In the genomic region with DNA sequence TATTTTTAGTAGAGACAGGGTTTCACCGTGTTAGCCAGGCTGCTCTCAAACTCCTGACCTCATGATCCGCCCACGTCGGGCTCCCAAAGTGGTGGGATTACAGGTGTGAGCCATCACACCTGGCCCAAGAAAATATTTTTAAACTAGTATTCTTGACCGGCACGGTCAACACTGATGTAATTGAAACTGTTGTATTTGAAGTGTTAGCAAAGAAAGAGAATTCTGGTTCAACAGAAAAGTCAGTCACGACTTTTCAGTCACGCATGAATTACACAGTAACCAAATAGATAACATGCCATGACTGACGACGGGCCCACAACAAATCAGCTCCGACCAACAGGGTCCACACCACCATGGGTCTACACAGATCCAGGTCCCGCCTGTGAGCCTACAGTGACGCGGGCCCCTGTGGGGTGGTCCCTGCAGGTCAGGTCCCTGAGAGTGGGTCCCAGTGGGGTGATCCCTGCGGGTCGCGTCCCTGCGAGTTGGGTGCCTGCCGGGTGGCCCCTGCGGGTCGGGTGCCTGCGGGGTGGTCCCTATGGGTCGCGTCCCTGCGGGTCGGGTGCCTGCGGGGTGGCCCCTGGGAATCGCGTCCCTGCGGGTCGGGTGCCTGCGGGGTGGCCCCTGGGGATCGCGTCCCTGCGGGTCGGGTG, we compare ENCODE assay signal across 8 cellular contexts. TPM values are rescaled to one million over a fixed set of nuclear protein-coding genes. Genes with fewer than 3 reads are reported as not detected.
A peak's percentile ranks its signal among the peaks of the same experiment; 100 is the strongest.
DNase-seq lines count a peak whose midpoint lies in the region; ATAC-seq, FAIRE-seq and TF ChIP-seq lines count a peak whose summit lies in the region.

No MANE protein-coding gene starts in this region.

- H3K9ac ChIP-seq in endodermal cell (ENCODE audit: extremely low read depth, low read length, poor library complexity, severe bottlenecking), result peak overlapping the region; percentile 80

- H3K9me3 ChIP-seq in endodermal cell (ENCODE audit: control insufficient read depth, low read length), result no peaks in the 10 kb centered on the region
- H3K9me3 ChIP-seq in naive thymus-derived CD4-positive, alpha-beta T cell (ENCODE audit: control insufficient read depth in 2 of 3, low read length in 3 of 3), result no peaks in the 10 kb centered on the region

- POLR2A ChIA-PET in naive thymus-derived CD4-positive, alpha-beta T cell (lab: Charles Lee), result interaction anchor here (0.7 to 13.3 kb wide), 10 partner anchors 13 to 270 kb away, joined by 3 to 552 read pairs (median 4); a partner anchor contains a TSS

- H3K27ac Mint-ChIP-seq in endodermal cell, result peak overlapping the region; percentile 88
- H3K27ac Mint-ChIP-seq in naive thymus-derived CD4-positive, alpha-beta T cell, result peak overlapping the region; percentile 77 to 97 (median 94)

- peak; percentile 75 for FAIRE-seq in GM12891 (lab: Jason Lieb, UNC)

- WGBS in endodermal cell (ENCODE audit: insufficient coverage in 1 of 2, insufficient read length in 1 of 2), 2 experiments, result 27 to 74% methylated on average over 7 to 35 of the region's 36 CpGs

- H3K9me3 Mint-ChIP-seq in endodermal cell, result no peaks in the 10 kb centered on the region
- H3K9me3 Mint-ChIP-seq in naive thymus-derived CD4-positive, alpha-beta T cell, result peaks cover 0 to 2% (median 0%) of the 10 kb centered on the region in 11 donors

- DNase-seq in GM12891 (ENCODE audit: insufficient read length, low spot score), result no peak
- peak; percentile 68 for DNase-seq in endodermal cell
- peak in 4 of 9 donors; percentile 19 to 39 (median 33) for DNase-seq in naive thymus-derived CD4-positive, alpha-beta T cell
- DNase-seq in NCI-H226, result no peak
- DNase-seq in HuH-7.5 (ENCODE audit: low spot score), result no peak

- H3K27me3 Mint-ChIP-seq in endodermal cell (ENCODE audit: insufficient read depth), result no peaks in the 10 kb centered on the region
- H3K27me3 Mint-ChIP-seq in naive thymus-derived CD4-positive, alpha-beta T cell, result no peaks in the 10 kb centered on the region

- peaks cover 12% of the 10 kb centered on the region for H3K36me3 Mint-ChIP-seq in endodermal cell (ENCODE audit: low read depth)
- H3K36me3 Mint-ChIP-seq in naive thymus-derived CD4-positive, alpha-beta T cell, result peaks cover 4 to 28% (median 13%) of the 10 kb centered on the region in 5 donors

- peak overlapping the region; percentile 83 for H3K4me3 ChIP-seq in endodermal cell (ENCODE audit: low read length)
- H3K4me3 ChIP-seq in naive thymus-derived CD4-positive, alpha-beta T cell (ENCODE audit: low read length), result peak overlapping the region; percentile 67

- H3K4me1 Mint-ChIP-seq in endodermal cell, result peaks cover 9% of the 10 kb centered on the region
- peaks cover 29 to 61% (median 44%) of the 10 kb centered on the region in 7 donors for H3K4me1 Mint-ChIP-seq in naive thymus-derived CD4-positive, alpha-beta T cell

- H3K27ac ChIP-seq in 22Rv1 (peak overlapping the region; percentile 94), VCaP (peak overlapping the region; percentile 96), endodermal cell (ENCODE audit: low read depth, low read length) (peak overlapping the region; percentile 51)
- peak overlapping the region; percentile 98 for H3K27ac ChIP-seq in naive thymus-derived CD4-positive, alpha-beta T cell (ENCODE audit: low read depth, low read length)

- no peak for TF ChIP-seq CTCF in 22Rv1 (IDR thresholded peaks at IDR 0.05)
- TF ChIP-seq CTCF in VCaP (conservative IDR thresholded peaks at IDR 0.05), result no peak
- no peak for TF ChIP-seq CTCF in endodermal cell (conservative IDR thresholded peaks at IDR 0.05)

- intact Hi-C loops in naive thymus-derived CD4-positive, alpha-beta T cell (cut with micrococcal nuclease), result loop anchor here (2.0 to 10.0 kb wide), 5 partner anchors 81 to 831 kb away; a partner anchor contains a TSS

- CTCF ChIA-PET in naive thymus-derived CD4-positive, alpha-beta T cell (lab: Charles Lee), result interaction anchor here (1.4 to 1.9 kb wide), 2 partner anchors 16 to 87 kb away, joined by 3 to 11 read pairs; no protein-coding TSS in a partner anchor

- no peaks in the 10 kb centered on the region for H3K4me1 ChIP-seq in endodermal cell (ENCODE audit: control insufficient read depth, insufficient read depth, low read length)
- H3K4me1 ChIP-seq in naive thymus-derived CD4-positive, alpha-beta T cell (ENCODE audit: control insufficient read depth in 2 of 2, insufficient read depth in 2 of 2, low read length in 2 of 2), result peaks cover 24 to 29% of the 10 kb centered on the region in 2 donors

- TF ChIP-seq POLR2A in GM12891 (IDR thresholded peaks at IDR 0.05; ENCODE audit: low read depth, low read length), result peak; percentile 93

- no peak for ATAC-seq in naive thymus-derived CD4-positive, alpha-beta T cell
- ATAC-seq in GM21619 (IDR thresholded peaks at IDR 0.05; ENCODE audit: unreplicated experiment), result no peak

- H3K4me3 Mint-ChIP-seq in endodermal cell, result peak overlapping the region; percentile 60
- H3K4me3 Mint-ChIP-seq in naive thymus-derived CD4-positive, alpha-beta T cell, result peak overlapping the region; percentile 68 to 86 (median 81)

- no peaks in the 10 kb centered on the region for H3K36me3 ChIP-seq in endodermal cell (ENCODE audit: control insufficient read depth, insufficient read depth, low read length)
- peaks cover 0 to 11% (median 0%) of the 10 kb centered on the region in 3 experiments for H3K36me3 ChIP-seq in naive thymus-derived CD4-positive, alpha-beta T cell (ENCODE audit: control insufficient read depth in 2 of 3, insufficient read depth in 3 of 3, low read length in 3 of 3)

- no peaks in the 10 kb centered on the region for H3K27me3 ChIP-seq in endodermal cell (ENCODE audit: control insufficient read depth, insufficient read depth, low read length, poor library complexity, severe bottlenecking)
- H3K27me3 ChIP-seq in naive thymus-derived CD4-positive, alpha-beta T cell (ENCODE audit: control insufficient read depth in 2 of 2, insufficient read depth in 2 of 2, low read length in 2 of 2), result no peaks in the 10 kb centered on the region

TF ChIP-seq in GM12891, 5 proteins besides CTCF, POLR2A, EP300 and RAD21:
- TF ChIP-seq TAF1 (IDR thresholded peaks at IDR 0.05; ENCODE audit: low read depth, low read length) (0 out of 2 replicates have a peak, but pooled peaks have one; percentile 19), POLR2AphosphoS5 (IDR thresholded peaks at IDR 0.05; ENCODE audit: low read depth, low read length) (peak; percentile 85), PAX5 (IDR thresholded peaks at IDR 0.05; ENCODE audit: insufficient read depth, low read length, severe bottlenecking) (no peak), POU2F2 (IDR thresholded peaks at IDR 0.05; ENCODE audit: low read depth, low read length) (peak; percentile 77), SPI1 (IDR thresholded peaks at IDR 0.05; ENCODE audit: low read depth, low read length) (no peak)

RNA-seq across cellular contexts. Expression of a gene that starts 1.0 kb away (rescaled TPM):
- polyA plus RNA-seq in GM12891 (2012; ENCODE audit: low read depth, missing spikeins), result 7.4 TPM
- 10 to 100 TPM; 11.5 to 12.3 TPM for total RNA-seq in endodermal cell
- 14.3 TPM for polyA plus RNA-seq in endodermal cell (2013, experiment 1 of 2)
- polyA plus RNA-seq in endodermal cell (2013, experiment 2 of 2), result 13.6 TPM
- 10 to 100 TPM; 17.4 to 30.2 (median 24.6) TPM for total RNA-seq in naive thymus-derived CD4-positive, alpha-beta T cell
- 10 to 100 TPM; 11.0 to 21.9 TPM for polyA plus RNA-seq in naive thymus-derived CD4-positive, alpha-beta T cell

RNA-seq across cellular contexts. Expression of a gene that starts 27.3 kb away (rescaled TPM):
- polyA plus RNA-seq in GM12891 (2012; ENCODE audit: low read depth, missing spikeins), result 1.7 TPM
- total RNA-seq in endodermal cell, result 10 to 100 TPM in 1 of 2 donors, 1 to 10 TPM in 1; 6.7 to 18.3 TPM
- 52.0 TPM for polyA plus RNA-seq in endodermal cell (2013, experiment 1 of 2)
- 47.9 TPM for polyA plus RNA-seq in endodermal cell (2013, experiment 2 of 2)
- total RNA-seq in naive thymus-derived CD4-positive, alpha-beta T cell, result 100 to 1,000 TPM in 2 of 5 experiments, 10 to 100 TPM in 3; 34.2 to 122 (median 70.3) TPM
- polyA plus RNA-seq in naive thymus-derived CD4-positive, alpha-beta T cell, result 10 to 100 TPM; 33.5 to 37.0 TPM

RNA-seq across cellular contexts. Expression of a gene that starts 32.2 kb away (rescaled TPM):
- 8.8 TPM for polyA plus RNA-seq in GM12891 (2012; ENCODE audit: low read depth, missing spikeins)
- 10 to 100 TPM; 33.9 to 36.7 TPM for total RNA-seq in endodermal cell
- polyA plus RNA-seq in endodermal cell (2013, experiment 1 of 2), result 17.6 TPM
- 14.2 TPM for polyA plus RNA-seq in endodermal cell (2013, experiment 2 of 2)
- 10 to 100 TPM; 28.4 to 47.2 (median 32.4) TPM for total RNA-seq in naive thymus-derived CD4-positive, alpha-beta T cell
- 1 to 10 TPM; 1.9 to 8.6 TPM for polyA plus RNA-seq in naive thymus-derived CD4-positive, alpha-beta T cell

RNA-seq across cellular contexts. Expression of a gene that starts 51.9 kb away (rescaled TPM):
- polyA plus RNA-seq in GM12891 (2012; ENCODE audit: low read depth, missing spikeins), result 12.6 TPM
- total RNA-seq in endodermal cell, result 10 to 100 TPM; 34.5 to 37.0 TPM
- 15.5 TPM for polyA plus RNA-seq in endodermal cell (2013, experiment 1 of 2)
- 14.7 TPM for polyA plus RNA-seq in endodermal cell (2013, experiment 2 of 2)
- total RNA-seq in naive thymus-derived CD4-positive, alpha-beta T cell, result 100 to 1,000 TPM in 1 of 5 experiments, 10 to 100 TPM in 4; 24.4 to 102 (median 42.1) TPM
- 1 to 10 TPM; 3.8 to 5.8 TPM for polyA plus RNA-seq in naive thymus-derived CD4-positive, alpha-beta T cell
